10 cellular contexts compared by ENCODE assay signal in genomic region chr14:77565289-77566081, GRCh38. TPM values are rescaled to one million over a fixed set of nuclear protein-coding genes. Genes with fewer than 3 reads are reported as not detected.
DNase-seq lines count a peak whose midpoint lies in the region; ATAC-seq and TF ChIP-seq lines count a peak whose summit lies in the region.
"Had no signal": no experiment of that assay in that cellular context is flagged by ENCODE, and none has a peak within 500 bp of the region (broad histone marks: within the 10 kb centered on the region; RNA-seq: fewer than 3 reads in every experiment).

No MANE protein-coding gene starts in this region.

- peaks cover 14 to 22% of the 10 kb centered on the region in 2 donors for H3K4me1 Mint-ChIP-seq in natural killer cell

- no peaks in the 10 kb centered on the region for H3K27me3 Mint-ChIP-seq in natural killer cell (ENCODE audit: low read depth in 2 of 2)

- CTCF ChIA-PET in HEK293T (lab: Yijun Ruan, JAX) = interaction anchor here (0.6 to 1.0 kb wide), 2 partner anchors 20 to 106 kb away, joined by 3 to 5 read pairs; no protein-coding TSS in a partner anchor

- no peaks in the 10 kb centered on the region for H3K9me3 Mint-ChIP-seq in natural killer cell

- no peak overlapping the region for H3K4me3 Mint-ChIP-seq in natural killer cell

- intact Hi-C loops in natural killer cell (cut with micrococcal nuclease) = no loop called here

- peak; percentile 42 for DNase-seq in ELR (ENCODE audit: low read depth)
- DNase-seq in LHCN-M2 (ENCODE audit: low read depth) = peak; percentile 55
- DNase-seq in astrocyte of the hippocampus (ENCODE audit: low read depth, low spot score) = peak; percentile 17
- no peak for DNase-seq in natural killer cell
- no peak for DNase-seq in foreskin melanocyte
- no peak for DNase-seq in HEK293T (ENCODE audit: extremely low spot score)
- DNase-seq in stimulated activated CD4-positive, alpha-beta T cell treated with anti-CD3 and anti-CD28 coated beads, Interleukin-12 subunit alpha, Interleukin-12 subunit beta, amount 100 ng/mL, for 4 hours = no peak
- no peak for DNase-seq in activated CD8-positive, alpha-beta memory T cell treated with anti-CD3 and anti-CD28 coated beads for 24 hours
- DNase-seq: DMS53, KBM-7 had no signal

- POLR2A ChIA-PET in HEK293T (lab: Yijun Ruan, JAX) = no interaction called here

- TF ChIP-seq CTCF in natural killer cell (IDR thresholded peaks at IDR 0.05) = no peak

- ATAC-seq in natural killer cell = peak; percentile 57 to 87 (median 81)

- H3K27ac Mint-ChIP-seq in natural killer cell = peak overlapping the region; percentile 58 to 82

- H3K36me3 Mint-ChIP-seq in natural killer cell = peaks cover 9% of the 10 kb centered on the region

TF ChIP-seq in HEK293T, 16 proteins besides CTCF, POLR2A, EP300 and RAD21:
- TF ChIP-seq PKNOX1 (IDR thresholded peaks at IDR 0.05) = no peak
- no peak for TF ChIP-seq FOXK2 (IDR thresholded peaks at IDR 0.05)
- TF ChIP-seq HDGF (IDR thresholded peaks at IDR 0.05; ENCODE audit: borderline replicate concordance) = no peak
- no peak for TF ChIP-seq FOXA1 (IDR thresholded peaks at IDR 0.05)

RNA-seq across cellular contexts. Expression of gene SPTLC2, which starts 51.0 kb away (rescaled TPM):
- total RNA-seq in LHCN-M2 (2014; rRNA removed) = 12.5 and 15.6 TPM in 2 replicates
- 12.2 TPM for polyA plus RNA-seq in LHCN-M2 (2012)
- 10 to 100 TPM; 35.2 to 58.6 (median 50.4) TPM for total RNA-seq in natural killer cell

Comparison
In these comparisons a context has a peak if more than half of its experiments do, and no peak if none do; other contexts are left out.
1. DNase-seq: peak in ELR (single experiment), LHCN-M2 (single experiment) and astrocyte of the hippocampus (single experiment); none in natural killer cell (single experiment), foreskin melanocyte (single experiment), HEK293T (single experiment), stimulated activated CD4-positive, alpha-beta T cell treated with anti-CD3 and anti-CD28 coated beads, Interleukin-12 subunit alpha, Interleukin-12 subunit beta, amount 100 ng/mL, for 4 hours (single experiment) and activated CD8-positive, alpha-beta memory T cell treated with anti-CD3 and anti-CD28 coated beads for 24 hours (single experiment).